Comparison of ENCODE assay signal across 10 cellular contexts in genomic region chr3:124034809-124035152, GRCh38. TPM values are rescaled to one million over a fixed set of nuclear protein-coding genes. Genes with fewer than 3 reads are reported as not detected.
DNase-seq lines count a peak whose midpoint lies in the region; ATAC-seq and TF ChIP-seq lines count a peak whose summit lies in the region.
"Had no signal": no experiment of that assay in that cellular context is flagged by ENCODE, and none has a peak within 500 bp of the region (broad histone marks: within the 10 kb centered on the region; RNA-seq: fewer than 3 reads in every experiment).

No MANE protein-coding gene starts in this region.

- H3K27me3 Mint-ChIP-seq in endothelial cell (ENCODE audit: unreplicated experiment) (peaks cover 17% of the 10 kb centered on the region), osteocyte (ENCODE audit: unreplicated experiment) (peaks cover 26% of the 10 kb centered on the region), CD14-positive monocyte (ENCODE audit: low read depth in 3 of 3) (peaks cover 50 to 59% (median 52%) of the 10 kb centered on the region in 3 donors)

- H3K4me3 Mint-ChIP-seq in endothelial cell (ENCODE audit: unreplicated experiment) (peak overlapping the region; percentile 98), osteocyte (ENCODE audit: unreplicated experiment) (peak overlapping the region; percentile 72), CD14-positive monocyte (peak overlapping the region in 1 of 2 donors; percentile 70)
- H3K4me3 Mint-ChIP-seq: dendritic cell treated with granulocyte-macrophage colony-stimulating factor and Interleukin-4, amounts not matched to agents 40 ng/mL and 50 ng/mL, for 4 days had no signal

- peak overlapping the region; percentile 73 for H3K27ac Mint-ChIP-seq in endothelial cell (ENCODE audit: unreplicated experiment)
- no peak overlapping the region for H3K27ac Mint-ChIP-seq in osteocyte (ENCODE audit: unreplicated experiment)
- no peak overlapping the region for H3K27ac Mint-ChIP-seq in CD14-positive monocyte
- H3K27ac Mint-ChIP-seq: dendritic cell treated with granulocyte-macrophage colony-stimulating factor and Interleukin-4, amounts not matched to agents 40 ng/mL and 50 ng/mL, for 4 days had no signal

- POLR2A ChIA-PET in BJ (lab: Charles Lee), result no interaction called here
- POLR2A ChIA-PET in HEK293 (lab: Yijun Ruan, JAX), result no interaction called here
- POLR2A ChIA-PET in RWPE1 (lab: Yijun Ruan, JAX; ENCODE audit: low non-redundant PET), result interaction anchor here (0.6 kb wide), 1 partner anchor 11 kb away, joined by 7 read pairs; no protein-coding TSS in a partner anchor

- H3K4me1 Mint-ChIP-seq in endothelial cell (ENCODE audit: unreplicated experiment), result peaks cover 35% of the 10 kb centered on the region
- H3K4me1 Mint-ChIP-seq in osteocyte (ENCODE audit: unreplicated experiment), result peaks cover 16% of the 10 kb centered on the region
- H3K4me1 Mint-ChIP-seq in CD14-positive monocyte, result peaks cover 9% of the 10 kb centered on the region

- no peak for ATAC-seq in HG03432 (IDR thresholded peaks at IDR 0.05; ENCODE audit: unreplicated experiment)

- H3K4me3 ChIP-seq in BJ (ENCODE audit: low read depth, low read length) (peak overlapping the region; percentile 85), HEK293 (ENCODE audit: low read depth, low read length) (no peak overlapping the region)

- H3K27ac ChIP-seq in HEK293 (ENCODE audit: extremely low read depth, low read depth, low read length), result no peak overlapping the region
- H3K27ac ChIP-seq in RWPE1, result no peak overlapping the region

- H3K36me3 Mint-ChIP-seq in endothelial cell (ENCODE audit: low read depth, unreplicated experiment) (peaks cover 13% of the 10 kb centered on the region), osteocyte (ENCODE audit: unreplicated experiment) (no peaks in the 10 kb centered on the region), CD14-positive monocyte (peaks cover 3 to 11% of the 10 kb centered on the region in 2 donors)

- DNase-seq in BJ (ENCODE audit: low read depth) (no peak), endothelial cell (ENCODE audit: low spot score) (no peak), osteocyte (ENCODE audit: extremely low spot score, unreplicated experiment) (no peak), RWPE1 (ENCODE audit: low spot score) (no peak), CD14-positive monocyte (ENCODE audit: low spot score) (no peak), NCI-H2171 (lab: John Stamatoyannopoulos, UW) (no peak)
- DNase-seq: small intestine had no signal

- CTCF ChIA-PET in BJ (lab: Yijun Ruan, JAX), result interaction anchor here (0.6 to 2.9 kb wide), 10 partner anchors 15 to 469 kb away, joined by 3 to 28 read pairs (median 4); no protein-coding TSS in a partner anchor
- CTCF ChIA-PET in HEK293 (lab: Yijun Ruan, JAX), result interaction anchor here (0.6 to 1.7 kb wide), 4 partner anchors 19 to 438 kb away, joined by 3 to 7 read pairs (median 4); no protein-coding TSS in a partner anchor
- CTCF ChIA-PET in RWPE1 (lab: Yijun Ruan, JAX), result no interaction called here

- TF ChIP-seq CTCF in BJ (IDR thresholded peaks at IDR 0.05; ENCODE audit: insufficient read depth, low read depth, low read length) (no peak), HEK293 (tag by site-specific recombination; IDR thresholded peaks at IDR 0.05) (no peak), endothelial cell (IDR thresholded peaks at IDR 0.05; ENCODE audit: unreplicated experiment) (no peak), osteocyte (IDR thresholded peaks at IDR 0.05) (no peak), RWPE1 (conservative IDR thresholded peaks at IDR 0.05; ENCODE audit: low read depth) (no peak), CD14-positive monocyte (IDR thresholded peaks at IDR 0.05) (no peak)

- no peaks in the 10 kb centered on the region for H3K4me1 ChIP-seq in HEK293 (ENCODE audit: control insufficient read depth, insufficient read depth, low read length)

- H3K36me3 ChIP-seq in BJ (ENCODE audit: control insufficient read depth, insufficient read depth, low read length) (no peaks in the 10 kb centered on the region), HEK293 (ENCODE audit: control insufficient read depth in 2 of 2, insufficient read depth in 1 of 2, low read length in 2 of 2) (no peaks in the 10 kb centered on the region)

- peaks cover 5% of the 10 kb centered on the region for H3K27me3 ChIP-seq in BJ (ENCODE audit: control insufficient read depth, insufficient read depth, low read length)

- intact Hi-C loops in CD14-positive monocyte (cut with micrococcal nuclease), result no loop called here

- H3K9me3 ChIP-seq in HEK293 (ENCODE audit: control insufficient read depth, insufficient read depth, low read depth, low read length), result no peaks in the 10 kb centered on the region

- no peaks in the 10 kb centered on the region for H3K9me3 Mint-ChIP-seq in endothelial cell (ENCODE audit: unreplicated experiment)
- H3K9me3 Mint-ChIP-seq in osteocyte (ENCODE audit: unreplicated experiment), result peaks cover 4% of the 10 kb centered on the region
- peaks cover 0 to 23% (median 9%) of the 10 kb centered on the region in 7 donors for H3K9me3 Mint-ChIP-seq in CD14-positive monocyte
- H3K9me3 Mint-ChIP-seq: dendritic cell treated with granulocyte-macrophage colony-stimulating factor and Interleukin-4, amounts not matched to agents 40 ng/mL and 50 ng/mL, for 4 days had no signal

TF ChIP-seq in HEK293, 187 proteins besides CTCF, POLR2A, EP300 and RAD21:
- no peak for TF ChIP-seq ZNF501 (tag by site-specific recombination; IDR thresholded peaks at IDR 0.05)
- TF ChIP-seq GLIS1 (tag by site-specific recombination; IDR thresholded peaks at IDR 0.05), result peak; percentile 60
TF ChIP-seq in HEK293: peak in this region for 1.

RNA-seq across cellular contexts. Expression of gene KALRN, which starts 1.6 kb away (rescaled TPM):
- polyA plus RNA-seq in BJ (2011; rRNA removed) (7.7 and 10.6 TPM in 2 replicates), CD14-positive monocyte (not detected)
- polyA minus RNA-seq in BJ (2011; rRNA and poly(A)+ RNA removed), result 40.6 and 42.1 TPM in 2 replicates
- total RNA-seq in endothelial cell (ENCODE audit: unreplicated experiment) (250 TPM), osteocyte (17.4 and 19.2 TPM in 2 replicates)

RNA-seq across cellular contexts. Expression of gene ROPN1, which starts 42.9 kb away (rescaled TPM):
- not detected in 2 replicates for polyA plus RNA-seq in BJ (2011; rRNA removed)
- not detected in 2 replicates for polyA minus RNA-seq in BJ (2011; rRNA and poly(A)+ RNA removed)
- total RNA-seq in endothelial cell (ENCODE audit: unreplicated experiment), result not detected
- total RNA-seq in osteocyte, result not detected in 2 replicates
- not detected for polyA plus RNA-seq in CD14-positive monocyte
- polyA plus RNA-seq: small intestine had no signal

Comparison
In these comparisons a context has a peak if more than half of its experiments do, and no peak if none do; other contexts are left out.
1. RNA of gene KALRN, which starts 1.6 kb away (total RNA-seq): 250 TPM in endothelial cell (single experiment); 17.4 to 19.2 TPM in osteocyte; every median in the first group is over 10 times any median in the second.